In genomic region chr14:51600658-51601057, GRCh38 we compare ENCODE assay signal across 22 cellular contexts.
"Had no signal": no experiment of that assay in that cellular context is flagged by ENCODE, and none has a peak within 500 bp of the region (broad histone marks: within the 10 kb centered on the region; RNA-seq: fewer than 3 reads in every experiment).

No MANE protein-coding gene starts in this region.

- H3K27me3 ChIP-seq: colonic mucosa, heart left ventricle, pancreas, right lobe of liver had no signal

- H3K27ac ChIP-seq: colonic mucosa, heart left ventricle, right lobe of liver, spleen, thoracic aorta had no signal

- H3K36me3 ChIP-seq: colonic mucosa, heart left ventricle, pancreas, right lobe of liver, spleen, thoracic aorta had no signal

- H3K4me3 ChIP-seq: colonic mucosa, heart left ventricle, pancreas, right lobe of liver, spleen, thoracic aorta had no signal

- H3K4me1 Mint-ChIP-seq: stimulated activated memory B cell treated with anti-CD40 and anti-IgM and Interleukin-4, amounts not matched to agents 10 μg/mL and 1 μg/mL and 100 μg/mL, for 72 hours; stimulated activated naive CD8-positive, alpha-beta T cell treated with anti-CD3 and anti-CD28 coated beads, Interleukin-15, amount 100 ng/mL, for 72 hours had no signal

- H3K9me3 Mint-ChIP-seq: mesothelial cell of epicardium; natural killer cell; neural crest cell; stimulated activated memory B cell treated with anti-CD40 and anti-IgM and Interleukin-4, amounts not matched to agents 10 μg/mL and 1 μg/mL and 100 μg/mL, for 72 hours; stimulated activated naive CD8-positive, alpha-beta T cell treated with anti-CD3 and anti-CD28 coated beads, Interleukin-15, amount 100 ng/mL, for 72 hours; type B pancreatic cell had no signal

- H3K4me3 Mint-ChIP-seq: mesothelial cell of epicardium; natural killer cell; neural crest cell; stimulated activated memory B cell treated with anti-CD40 and anti-IgM and Interleukin-4, amounts not matched to agents 10 μg/mL and 1 μg/mL and 100 μg/mL, for 72 hours; stimulated activated naive CD8-positive, alpha-beta T cell treated with anti-CD3 and anti-CD28 coated beads, Interleukin-15, amount 100 ng/mL, for 72 hours; type B pancreatic cell had no signal

- H3K27ac Mint-ChIP-seq: natural killer cell; progenitor cell of endocrine pancreas; stimulated activated memory B cell treated with anti-CD40 and anti-IgM and Interleukin-4, amounts not matched to agents 10 μg/mL and 1 μg/mL and 100 μg/mL, for 72 hours; stimulated activated naive CD8-positive, alpha-beta T cell treated with anti-CD3 and anti-CD28 coated beads, Interleukin-15, amount 100 ng/mL, for 72 hours; type B pancreatic cell had no signal

- DNase-seq: colonic mucosa; dermis blood vessel endothelial cell; erythroblast; heart left ventricle; hippocampal formation; kidney glomerular epithelial cell; mammary epithelial cell; natural killer cell; pancreas; retina; right lobe of liver; spleen; stimulated activated CD4-positive, alpha-beta T cell treated with anti-CD3 and anti-CD28 coated beads, Interleukin-15, amount 100 ng/mL, for 24 hours; stimulated activated CD4-positive, alpha-beta T cell treated with anti-CD3 and anti-CD28 coated beads, Interleukin-1b, Interleukin-23, amount 100 ng/mL, for 48 hours; stimulated activated CD4-positive, alpha-beta T cell treated with anti-CD3 and anti-CD28 coated beads, Interleukin-4, amount 100 ng/mL, for 24 hours; stimulated activated naive CD8-positive, alpha-beta T cell treated with anti-CD3 and anti-CD28 coated beads, Interleukin-15, amount 100 ng/mL, for 72 hours had no signal

- ATAC-seq: heart left ventricle; natural killer cell; pancreas; right lobe of liver; stimulated activated memory B cell treated with anti-CD40 and anti-IgM and Interleukin-4, amounts not matched to agents 10 μg/mL and 1 μg/mL and 100 μg/mL, for 72 hours; stimulated activated naive CD8-positive, alpha-beta T cell treated with anti-CD3 and anti-CD28 coated beads, Interleukin-15, amount 100 ng/mL, for 72 hours had no signal

- H3K9me3 ChIP-seq: colonic mucosa, heart left ventricle, pancreas, right lobe of liver, spleen, thoracic aorta had no signal

- H3K36me3 Mint-ChIP-seq: mesothelial cell of epicardium; natural killer cell; stimulated activated memory B cell treated with anti-CD40 and anti-IgM and Interleukin-4, amounts not matched to agents 10 μg/mL and 1 μg/mL and 100 μg/mL, for 72 hours; type B pancreatic cell had no signal

- H3K4me1 ChIP-seq: colonic mucosa, heart left ventricle, right lobe of liver, spleen had no signal

- H3K27me3 Mint-ChIP-seq: progenitor cell of endocrine pancreas, type B pancreatic cell had no signal
